ENCODE assay signal across 7 cellular contexts in genomic region chr16:87457724-87458423, GRCh38. TPM values are rescaled to one million over a fixed set of nuclear protein-coding genes. Genes with fewer than 3 reads are reported as not detected.
A peak's percentile ranks its signal among the peaks of the same experiment; 100 is the strongest.
DNase-seq lines count a peak whose midpoint lies in the region; ATAC-seq and TF ChIP-seq lines count a peak whose summit lies in the region.

No MANE protein-coding gene starts in this region.

- peak; percentile 83 for ATAC-seq in activated CD4-positive, CD25-positive, alpha-beta regulatory T cell treated with anti-CD3 and anti-CD28 coated beads, Interleukin-2, amount 50 U/mL, for 24 hours
- ATAC-seq in stimulated activated naive B cell treated with anti-CD40 and anti-IgM and Interleukin-4, amounts not matched to agents 10 μg/mL and 1 μg/mL and 100 μg/mL, for 72 hours (replicated peaks) = peak; percentile 83 to 90

- H3K27me3 Mint-ChIP-seq in HFFc6 (ENCODE audit: insufficient read depth) = peaks cover 4% of the 10 kb centered on the region
- H3K27me3 Mint-ChIP-seq in stimulated activated naive B cell treated with anti-CD40 and anti-IgM and Interleukin-4, amounts not matched to agents 10 μg/mL and 1 μg/mL and 100 μg/mL, for 72 hours = no peaks in the 10 kb centered on the region

- TF ChIP-seq CTCF in HFFc6 (IDR thresholded peaks at IDR 0.05) = no peak

- H3K4me1 Mint-ChIP-seq in HFFc6 (ENCODE audit: low read depth) = peaks cover 44% of the 10 kb centered on the region
- H3K4me1 Mint-ChIP-seq in stimulated activated naive B cell treated with anti-CD40 and anti-IgM and Interleukin-4, amounts not matched to agents 10 μg/mL and 1 μg/mL and 100 μg/mL, for 72 hours = peaks cover 6 to 18% of the 10 kb centered on the region in 2 donors

- peak overlapping the region; percentile 84 for H3K27ac Mint-ChIP-seq in HFFc6
- peak overlapping the region; percentile 6 for H3K27ac Mint-ChIP-seq in stimulated activated naive B cell treated with anti-CD40 and anti-IgM and Interleukin-4, amounts not matched to agents 10 μg/mL and 1 μg/mL and 100 μg/mL, for 72 hours

- no peaks in the 10 kb centered on the region for H3K9me3 Mint-ChIP-seq in HFFc6
- H3K9me3 Mint-ChIP-seq in stimulated activated naive B cell treated with anti-CD40 and anti-IgM and Interleukin-4, amounts not matched to agents 10 μg/mL and 1 μg/mL and 100 μg/mL, for 72 hours = no peaks in the 10 kb centered on the region

- H3K36me3 Mint-ChIP-seq in HFFc6 (ENCODE audit: low read depth) = peaks cover 20% of the 10 kb centered on the region
- H3K36me3 Mint-ChIP-seq in stimulated activated naive B cell treated with anti-CD40 and anti-IgM and Interleukin-4, amounts not matched to agents 10 μg/mL and 1 μg/mL and 100 μg/mL, for 72 hours = peaks cover 0 to 5% of the 10 kb centered on the region in 2 donors

- DNase-seq in HFFc6 (peak; percentile 97), foreskin melanocyte (peak; percentile 94), SKM-1 (lab: John Stamatoyannopoulos, UW; ENCODE audit: unreplicated experiment) (no peak), Kasumi-1 (lab: John Stamatoyannopoulos, UW) (no peak), activated gamma-delta T cell treated with Interleukin-2 at 50 U/mL for 16 hours (no peak)
- peak; percentile 28 for DNase-seq in stimulated activated naive B cell treated with anti-CD40 and anti-IgM and Interleukin-4, amounts not matched to agents 10 μg/mL and 1 μg/mL and 100 μg/mL, for 72 hours

- H3K4me3 Mint-ChIP-seq in HFFc6 = peak overlapping the region; percentile 53
- no peak overlapping the region for H3K4me3 Mint-ChIP-seq in stimulated activated naive B cell treated with anti-CD40 and anti-IgM and Interleukin-4, amounts not matched to agents 10 μg/mL and 1 μg/mL and 100 μg/mL, for 72 hours

RNA-seq across cellular contexts. Expression of gene ZCCHC14, which starts 35.0 kb away (rescaled TPM):
- 10 to 100 TPM; 10.6 to 13.7 (median 13.3) TPM for total RNA-seq in HFFc6 (2021; fragmentation: NEBNext Ultra II Directional; extraction: Animal tissue kit (Norgen Biotek cat#: 25700))

Comparison
In these comparisons a context has a peak if more than half of its experiments do, and no peak if none do; other contexts are left out.
1. DNase-seq: peak in HFFc6 (single experiment), foreskin melanocyte (single experiment) and stimulated activated naive B cell treated with anti-CD40 and anti-IgM and Interleukin-4, amounts not matched to agents 10 μg/mL and 1 μg/mL and 100 μg/mL, for 72 hours (single experiment); none in SKM-1 (single experiment), Kasumi-1 (0 of 2) and activated gamma-delta T cell treated with Interleukin-2 at 50 U/mL for 16 hours (single experiment).